Comparison of ENCODE assay signal across 8 cellular contexts in genomic region chr20:53677447-53678314, GRCh38.
DNase-seq lines count a peak whose midpoint lies in the region; ATAC-seq and TF ChIP-seq lines count a peak whose summit lies in the region.

No MANE protein-coding gene starts in this region.

- H3K9me3 Mint-ChIP-seq in nephron progenitor cell, result no peaks in the 10 kb centered on the region
- H3K9me3 Mint-ChIP-seq in MCF 10A (ENCODE audit: unreplicated experiment), result no peaks in the 10 kb centered on the region

- H3K36me3 Mint-ChIP-seq in nephron progenitor cell (ENCODE audit: low read depth) (no peaks in the 10 kb centered on the region), MCF 10A (ENCODE audit: insufficient read depth, unreplicated experiment) (no peaks in the 10 kb centered on the region)

- H3K27me3 ChIP-seq in Peyer's patch (no peaks in the 10 kb centered on the region), dorsolateral prefrontal cortex (no peaks in the 10 kb centered on the region)

- no peak for TF ChIP-seq POLR2A in Peyer's patch (IDR thresholded peaks at IDR 0.05)

- H3K4me1 ChIP-seq in ES-I3 (ENCODE audit: insufficient read depth, low read length), result peaks cover 29% of the 10 kb centered on the region
- H3K4me1 ChIP-seq in Peyer's patch, result peaks cover 0 to 21% (median 0%) of the 10 kb centered on the region in 4 donors

- CTCF ChIA-PET in MCF 10A (lab: Yijun Ruan, JAX), result interaction anchor here (0.6 kb wide), 1 partner anchor 16 kb away, joined by 4 read pairs; no protein-coding TSS in a partner anchor

- peak overlapping the region; percentile 45 for H3K4me3 Mint-ChIP-seq in nephron progenitor cell
- no peak overlapping the region for H3K4me3 Mint-ChIP-seq in MCF 10A (ENCODE audit: unreplicated experiment)

- H3K27ac ChIP-seq in Peyer's patch, result peak overlapping the region in 3 of 4 donors; percentile 12 to 70 (median 55)
- peak overlapping the region in 50 of 59 donors; percentile 21 to 92 (median 83) for H3K27ac ChIP-seq in dorsolateral prefrontal cortex

- TF ChIP-seq CTCF in Peyer's patch (IDR thresholded peaks at IDR 0.05) (peak in 1 of 6 experiments; percentile 17), dorsolateral prefrontal cortex (IDR thresholded peaks at IDR 0.05 in 54 of 56, conservative IDR thresholded peaks at IDR 0.05 in 2 of 56; ENCODE audit: low read depth in 1 of 56, partially characterized antibody in 56 of 56) (no peak), nephron progenitor cell (IDR thresholded peaks at IDR 0.05) (no peak), MCF 10A (IDR thresholded peaks at IDR 0.05; ENCODE audit: unreplicated experiment) (no peak)

- H3K36me3 ChIP-seq in ES-I3 (ENCODE audit: insufficient read depth, low read length) (no peaks in the 10 kb centered on the region), Peyer's patch (no peaks in the 10 kb centered on the region)

- intact Hi-C loops in dorsolateral prefrontal cortex (cut with DNase I), result loop anchor here in 1 of 2 donors (5.0 kb wide), 1 partner anchor 80 kb away; no protein-coding TSS in a partner anchor
- intact Hi-C loops in MCF 10A (cut with micrococcal nuclease), result no loop called here

- DNase-seq in Peyer's patch (peak in 1 of 3 donors; percentile 80), dorsolateral prefrontal cortex (no peak), nephron progenitor cell (peak; percentile 22), MCF 10A (ENCODE audit: unreplicated experiment) (no peak), AG08396 (ENCODE audit: low spot score) (no peak)

- BruUV-seq in MCF 10A (replicated peaks; lab: Mats Ljungman, UMichigan), result no TSS peak

- H3K27me3 Mint-ChIP-seq in nephron progenitor cell (ENCODE audit: low read depth, poor library complexity) (peaks cover 10% of the 10 kb centered on the region), MCF 10A (ENCODE audit: insufficient read depth, unreplicated experiment) (no peaks in the 10 kb centered on the region)

- peak overlapping the region; percentile 5; the same call in 1 of the 2 replicates for H3K9ac ChIP-seq in ES-I3 (ENCODE audit: low read depth, low read length)

- POLR2A ChIA-PET in MCF 10A (lab: Yijun Ruan, JAX), result interaction anchor here (0.8 kb wide), 1 partner anchor 189 kb away, joined by 5 read pairs; no protein-coding TSS in a partner anchor

- peak overlapping the region in 1 of 4 donors; percentile 10 for H3K4me3 ChIP-seq in Peyer's patch
- H3K4me3 ChIP-seq in dorsolateral prefrontal cortex, result no peak overlapping the region

- ATAC-seq in GM21786 (IDR thresholded peaks at IDR 0.05; ENCODE audit: unreplicated experiment) (no peak), GM18498 (IDR thresholded peaks at IDR 0.05; ENCODE audit: unreplicated experiment) (no peak)

- H3K9me3 ChIP-seq in ES-I3 (ENCODE audit: control insufficient read depth, insufficient read depth, low read length), result no peaks in the 10 kb centered on the region
- no peaks in the 10 kb centered on the region for H3K9me3 ChIP-seq in Peyer's patch

- H3K4me1 Mint-ChIP-seq in nephron progenitor cell (peaks cover 38% of the 10 kb centered on the region), MCF 10A (ENCODE audit: insufficient read depth, unreplicated experiment) (peaks cover 5% of the 10 kb centered on the region)

- H3K27ac Mint-ChIP-seq in nephron progenitor cell (peak overlapping the region; percentile 33), MCF 10A (ENCODE audit: low read depth, unreplicated experiment) (no peak overlapping the region)
